ENCODE assay signal across 10 cellular contexts in genomic region chr9:98120476-98120875, GRCh38.
A peak's percentile ranks its signal among the peaks of the same experiment; 100 is the strongest.
DNase-seq lines count a peak whose midpoint lies in the region; ATAC-seq lines count a peak whose summit lies in the region.
"Had no signal": no experiment of that assay in that cellular context is flagged by ENCODE, and none has a peak within 500 bp of the region (broad histone marks: within the 10 kb centered on the region; RNA-seq: fewer than 3 reads in every experiment).

No MANE protein-coding gene starts in this region.

- peaks cover 3% of the 10 kb centered on the region for H3K4me1 ChIP-seq in NT2/D1 (ENCODE audit: insufficient read depth, insufficient read length)
- peaks cover 38% of the 10 kb centered on the region for H3K4me1 ChIP-seq in effector memory CD4-positive, alpha-beta T cell (ENCODE audit: control insufficient read depth, insufficient read depth, low read length, poor library complexity, severe bottlenecking)

- peaks cover 40% of the 10 kb centered on the region for H3K36me3 ChIP-seq in NT2/D1 (ENCODE audit: insufficient read depth, insufficient read length, low read length)
- peaks cover 13% of the 10 kb centered on the region for H3K36me3 ChIP-seq in effector memory CD4-positive, alpha-beta T cell (ENCODE audit: control insufficient read depth, insufficient read depth, low read length)

- no peaks in the 10 kb centered on the region for H3K9me3 ChIP-seq in NT2/D1 (ENCODE audit: insufficient read depth, low read length)
- H3K9me3 ChIP-seq in effector memory CD4-positive, alpha-beta T cell (ENCODE audit: control insufficient read depth, low read length) = no peaks in the 10 kb centered on the region

- H3K27ac ChIP-seq in effector memory CD4-positive, alpha-beta T cell (ENCODE audit: insufficient read depth, low read length, poor library complexity, severe bottlenecking) = peak overlapping the region; percentile 49
- H3K27ac ChIP-seq in skin epidermis = peak overlapping the region in 17 of 21 experiments; percentile 2 to 95 (median 65)

- H3K27me3 ChIP-seq in NT2/D1 (ENCODE audit: insufficient read depth, insufficient read length) = no peaks in the 10 kb centered on the region
- no peaks in the 10 kb centered on the region for H3K27me3 ChIP-seq in effector memory CD4-positive, alpha-beta T cell (replicated peaks; ENCODE audit: control insufficient read depth, insufficient read depth, low read length, poor library complexity, severe bottlenecking)

- peak overlapping the region; percentile 53 for H3K9ac ChIP-seq in NT2/D1 (ENCODE audit: insufficient read length, low read depth)

- H3K4me3 ChIP-seq in NT2/D1 (ENCODE audit: insufficient read length, low read depth) (no peak overlapping the region), skin epidermis (no peak overlapping the region)
- peak overlapping the region; percentile 4 for H3K4me3 ChIP-seq in effector memory CD4-positive, alpha-beta T cell (ENCODE audit: insufficient read depth, low read depth, low read length, poor library complexity, severe bottlenecking)

- ATAC-seq in HG02610 (IDR thresholded peaks at IDR 0.05; ENCODE audit: unreplicated experiment) = no peak

- DNase-seq in SIG-M5 treated with dmso at 0.1 percent for 504 hours (lab: John Stamatoyannopoulos, UW; ENCODE audit: unreplicated experiment) = peak; percentile 51
- DNase-seq in SIG-M5 (lab: John Stamatoyannopoulos, UW) = no peak
- no peak for DNase-seq in NT2/D1 (ENCODE audit: low read depth, low spot score)
- DNase-seq in effector memory CD4-positive, alpha-beta T cell = no peak
- DNase-seq in middle frontal gyrus (ENCODE audit: extremely low spot score, low spot score) = no peak
- no peak for DNase-seq in stimulated activated CD4-positive, alpha-beta T cell treated with anti-CD3 and anti-CD28 coated beads, Interleukin-4, amount 100 ng/mL, for 24 hours
- DNase-seq: ACHN, NCI-H2107 had no signal
